Comparison of ENCODE assay signal across 1 cellular context in the genomic region with DNA sequence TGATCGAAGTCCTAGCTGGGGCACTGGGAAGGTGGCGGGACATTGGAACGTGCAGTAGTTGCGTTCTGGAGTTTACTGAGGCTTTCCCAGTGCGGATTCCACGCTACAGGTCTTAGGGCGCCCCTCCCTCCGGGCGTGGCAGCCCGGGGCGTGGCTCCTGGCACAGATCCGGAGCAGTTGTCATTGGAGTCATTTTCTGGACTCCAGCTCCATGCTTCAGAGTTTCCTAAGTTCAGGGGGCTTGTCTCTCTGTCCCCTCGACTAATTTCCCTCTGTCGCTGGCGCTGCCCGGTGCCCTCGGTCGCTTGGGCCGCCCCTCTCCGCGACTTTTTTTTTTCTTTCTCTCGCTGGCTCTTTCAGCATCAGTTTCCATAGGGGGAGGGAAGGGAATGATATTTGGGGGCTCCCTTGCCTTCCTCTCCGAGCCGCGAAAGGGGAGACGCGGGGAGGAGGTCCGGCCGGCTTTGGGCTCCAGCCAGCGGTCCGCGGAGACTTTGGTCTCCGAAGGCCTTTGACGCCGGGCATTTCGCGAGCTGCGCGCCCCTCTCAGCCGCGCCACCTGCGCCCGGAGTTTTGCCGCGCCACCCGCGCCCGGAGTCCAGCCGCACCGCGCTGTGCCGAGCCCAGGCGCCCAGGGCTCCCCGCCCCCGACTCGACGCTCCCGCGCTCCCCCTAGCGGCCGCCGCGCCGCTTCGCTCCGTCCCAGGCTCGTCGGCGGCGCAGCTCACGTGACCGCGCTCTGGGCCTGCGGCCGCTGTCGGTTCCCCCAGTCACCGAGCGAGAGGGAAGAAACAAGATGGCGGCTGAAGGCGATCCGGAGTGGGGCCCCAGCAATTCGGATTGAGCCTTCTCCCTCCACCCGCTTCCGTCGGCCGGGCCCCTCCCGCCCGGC.
TF ChIP-seq lines count a peak whose summit lies in the region.

A gene with protein sequence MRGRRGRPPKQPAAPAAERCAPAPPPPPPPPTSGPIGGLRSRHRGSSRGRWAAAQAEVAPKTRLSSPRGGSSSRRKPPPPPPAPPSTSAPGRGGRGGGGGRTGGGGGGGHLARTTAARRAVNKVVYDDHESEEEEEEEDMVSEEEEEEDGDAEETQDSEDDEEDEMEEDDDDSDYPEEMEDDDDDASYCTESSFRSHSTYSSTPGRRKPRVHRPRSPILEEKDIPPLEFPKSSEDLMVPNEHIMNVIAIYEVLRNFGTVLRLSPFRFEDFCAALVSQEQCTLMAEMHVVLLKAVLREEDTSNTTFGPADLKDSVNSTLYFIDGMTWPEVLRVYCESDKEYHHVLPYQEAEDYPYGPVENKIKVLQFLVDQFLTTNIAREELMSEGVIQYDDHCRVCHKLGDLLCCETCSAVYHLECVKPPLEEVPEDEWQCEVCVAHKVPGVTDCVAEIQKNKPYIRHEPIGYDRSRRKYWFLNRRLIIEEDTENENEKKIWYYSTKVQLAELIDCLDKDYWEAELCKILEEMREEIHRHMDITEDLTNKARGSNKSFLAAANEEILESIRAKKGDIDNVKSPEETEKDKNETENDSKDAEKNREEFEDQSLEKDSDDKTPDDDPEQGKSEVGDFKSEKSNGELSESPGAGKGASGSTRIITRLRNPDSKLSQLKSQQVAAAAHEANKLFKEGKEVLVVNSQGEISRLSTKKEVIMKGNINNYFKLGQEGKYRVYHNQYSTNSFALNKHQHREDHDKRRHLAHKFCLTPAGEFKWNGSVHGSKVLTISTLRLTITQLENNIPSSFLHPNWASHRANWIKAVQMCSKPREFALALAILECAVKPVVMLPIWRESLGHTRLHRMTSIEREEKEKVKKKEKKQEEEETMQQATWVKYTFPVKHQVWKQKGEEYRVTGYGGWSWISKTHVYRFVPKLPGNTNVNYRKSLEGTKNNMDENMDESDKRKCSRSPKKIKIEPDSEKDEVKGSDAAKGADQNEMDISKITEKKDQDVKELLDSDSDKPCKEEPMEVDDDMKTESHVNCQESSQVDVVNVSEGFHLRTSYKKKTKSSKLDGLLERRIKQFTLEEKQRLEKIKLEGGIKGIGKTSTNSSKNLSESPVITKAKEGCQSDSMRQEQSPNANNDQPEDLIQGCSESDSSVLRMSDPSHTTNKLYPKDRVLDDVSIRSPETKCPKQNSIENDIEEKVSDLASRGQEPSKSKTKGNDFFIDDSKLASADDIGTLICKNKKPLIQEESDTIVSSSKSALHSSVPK (N-terminal part only) (plus strand): TSS at position 769 of the 892 bp plus-strand sequence. CDS start 222 bp downstream, outside the sequence.

TF ChIP-seq in K562, 482 proteins besides CTCF, POLR2A, EP300 and RAD21 (continued from another document and continues in another):
- TF ChIP-seq, protein P1, sequence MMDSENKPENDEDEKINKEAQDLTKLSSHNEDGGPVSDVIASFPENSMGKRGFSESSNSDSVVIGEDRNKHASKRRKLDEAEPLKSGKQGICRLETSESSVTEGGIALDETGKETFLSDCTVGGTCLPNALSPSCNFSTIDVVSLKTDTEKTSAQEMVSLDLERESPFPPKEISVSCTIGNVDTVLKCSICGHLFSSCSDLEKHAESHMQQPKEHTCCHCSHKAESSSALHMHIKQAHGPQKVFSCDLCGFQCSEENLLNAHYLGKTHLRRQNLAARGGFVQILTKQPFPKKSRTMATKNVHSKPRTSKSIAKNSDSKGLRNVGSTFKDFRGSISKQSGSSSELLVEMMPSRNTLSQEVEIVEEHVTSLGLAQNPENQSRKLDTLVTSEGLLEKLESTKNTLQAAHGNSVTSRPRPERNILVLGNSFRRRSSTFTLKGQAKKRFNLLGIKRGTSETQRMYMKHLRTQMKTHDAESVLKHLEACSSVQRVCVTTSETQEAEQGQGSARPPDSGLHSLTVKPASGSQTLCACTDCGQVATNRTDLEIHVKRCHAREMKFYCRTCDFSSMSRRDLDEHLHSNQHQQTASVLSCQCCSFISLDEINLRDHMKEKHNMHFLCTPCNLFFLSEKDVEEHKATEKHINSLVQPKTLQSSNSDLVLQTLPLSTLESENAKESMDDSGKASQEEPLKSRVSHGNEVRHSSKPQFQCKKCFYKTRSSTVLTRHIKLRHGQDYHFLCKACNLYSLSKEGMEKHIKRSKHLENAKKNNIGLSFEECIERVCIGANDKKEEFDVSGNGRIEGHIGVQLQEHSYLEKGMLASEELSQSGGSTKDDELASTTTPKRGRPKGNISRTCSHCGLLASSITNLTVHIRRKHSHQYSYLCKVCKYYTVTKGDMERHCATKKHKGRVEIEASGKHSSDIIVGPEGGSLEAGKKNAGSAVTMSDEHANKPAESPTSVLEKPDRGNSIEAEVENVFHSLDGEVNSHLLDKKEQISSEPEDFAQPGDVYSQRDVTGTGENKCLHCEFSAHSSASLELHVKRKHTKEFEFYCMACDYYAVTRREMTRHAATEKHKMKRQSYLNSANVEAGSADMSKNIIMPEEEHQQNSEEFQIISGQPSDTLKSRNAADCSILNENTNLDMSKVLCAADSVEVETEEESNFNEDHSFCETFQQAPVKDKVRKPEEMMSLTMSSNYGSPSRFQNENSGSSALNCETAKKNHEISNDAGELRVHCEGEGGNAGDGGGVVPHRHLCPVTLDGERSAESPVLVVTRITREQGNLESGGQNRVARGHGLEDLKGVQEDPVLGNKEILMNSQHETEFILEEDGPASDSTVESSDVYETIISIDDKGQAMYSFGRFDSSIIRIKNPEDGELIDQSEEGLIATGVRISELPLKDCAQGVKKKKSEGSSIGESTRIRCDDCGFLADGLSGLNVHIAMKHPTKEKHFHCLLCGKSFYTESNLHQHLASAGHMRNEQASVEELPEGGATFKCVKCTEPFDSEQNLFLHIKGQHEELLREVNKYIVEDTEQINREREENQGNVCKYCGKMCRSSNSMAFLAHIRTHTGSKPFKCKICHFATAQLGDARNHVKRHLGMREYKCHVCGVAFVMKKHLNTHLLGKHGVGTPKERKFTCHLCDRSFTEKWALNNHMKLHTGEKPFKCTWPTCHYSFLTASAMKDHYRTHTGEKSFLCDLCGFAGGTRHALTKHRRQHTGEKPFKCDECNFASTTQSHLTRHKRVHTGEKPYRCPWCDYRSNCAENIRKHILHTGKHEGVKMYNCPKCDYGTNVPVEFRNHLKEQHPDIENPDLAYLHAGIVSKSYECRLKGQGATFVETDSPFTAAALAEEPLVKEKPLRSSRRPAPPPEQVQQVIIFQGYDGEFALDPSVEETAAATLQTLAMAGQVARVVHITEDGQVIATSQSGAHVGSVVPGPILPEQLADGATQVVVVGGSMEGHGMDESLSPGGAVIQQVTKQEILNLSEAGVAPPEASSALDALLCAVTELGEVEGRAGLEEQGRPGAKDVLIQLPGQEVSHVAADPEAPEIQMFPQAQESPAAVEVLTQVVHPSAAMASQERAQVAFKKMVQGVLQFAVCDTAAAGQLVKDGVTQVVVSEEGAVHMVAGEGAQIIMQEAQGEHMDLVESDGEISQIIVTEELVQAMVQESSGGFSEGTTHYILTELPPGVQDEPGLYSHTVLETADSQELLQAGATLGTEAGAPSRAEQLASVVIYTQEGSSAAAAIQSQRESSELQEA (IDR thresholded peaks at IDR 0.05; ENCODE audit: low read depth) = no peak
- TF ChIP-seq YBX1 (IDR thresholded peaks at IDR 0.05) = no peak
- no peak for TF ChIP-seq ZNF232 (CRISPR knock-in tag; IDR thresholded peaks at IDR 0.05)
- TF ChIP-seq, protein P2, sequence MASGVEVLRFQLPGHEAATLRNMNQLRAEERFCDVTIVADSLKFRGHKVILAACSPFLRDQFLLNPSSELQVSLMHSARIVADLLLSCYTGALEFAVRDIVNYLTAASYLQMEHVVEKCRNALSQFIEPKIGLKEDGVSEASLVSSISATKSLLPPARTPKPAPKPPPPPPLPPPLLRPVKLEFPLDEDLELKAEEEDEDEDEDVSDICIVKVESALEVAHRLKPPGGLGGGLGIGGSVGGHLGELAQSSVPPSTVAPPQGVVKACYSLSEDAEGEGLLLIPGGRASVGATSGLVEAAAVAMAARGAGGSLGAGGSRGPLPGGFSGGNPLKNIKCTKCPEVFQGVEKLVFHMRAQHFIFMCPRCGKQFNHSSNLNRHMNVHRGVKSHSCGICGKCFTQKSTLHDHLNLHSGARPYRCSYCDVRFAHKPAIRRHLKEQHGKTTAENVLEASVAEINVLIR (CRISPR knock-in tag; IDR thresholded peaks at IDR 0.05) = peak; percentile 20; the same call in 1 of the 2 replicates
- peak; percentile 76 for TF ChIP-seq ZNF24 (IDR thresholded peaks at IDR 0.05)
- TF ChIP-seq SMC3 (conservative IDR thresholded peaks at IDR 0.05; ENCODE audit: insufficient read depth, low read depth, low read length) = peak; percentile 62
- no peak for TF ChIP-seq CLOCK (CRISPR knock-in tag; IDR thresholded peaks at IDR 0.05; ENCODE audit: borderline replicate concordance)
- no peak for TF ChIP-seq CHD7 (IDR thresholded peaks at IDR 0.05; ENCODE audit: low read depth, low read length)
